ENCODE assay signal across 8 cellular contexts in genomic region chr15:65980824-65981456, GRCh38.
DNase-seq lines count a peak whose midpoint lies in the region; ATAC-seq and TF ChIP-seq lines count a peak whose summit lies in the region.

No MANE protein-coding gene starts in this region.

- ATAC-seq in HG03097 (IDR thresholded peaks at IDR 0.05; ENCODE audit: low FRiP score, unreplicated experiment) = no peak
- ATAC-seq in activated CD4-positive, CD25-positive, alpha-beta regulatory T cell treated with anti-CD3 and anti-CD28 coated beads, Interleukin-2, amount 50 U/mL, for 24 hours = no peak

- peak; percentile 91 for DNase-seq in AG08396 (ENCODE audit: low spot score)
- DNase-seq in GM12864 (ENCODE audit: low read depth) = no peak
- peak; percentile 15 to 75 for DNase-seq in NCI-H526 (lab: John Stamatoyannopoulos, UW)
- peak; percentile 87 for DNase-seq in astrocyte of the hippocampus (ENCODE audit: low read depth, low spot score)
- DNase-seq in iPS DF 4.7 (ENCODE audit: extremely low read depth, low spot score) = peak; percentile 86
- peak; percentile 25 to 46 for DNase-seq in stimulated activated CD4-positive, alpha-beta T cell treated with anti-CD3 and anti-CD28 coated beads, Interleukin-2, amount 100 ng/mL, for 24 hours

- peak; percentile 71 for TF ChIP-seq CTCF in GM12864 (IDR thresholded peaks at IDR 0.05; ENCODE audit: low read depth, low read length, missing control alignments)

- no peak overlapping the region for H3K4me3 ChIP-seq in GM12864 (ENCODE audit: low read depth, low read length)
